ENCODE assay signal across 16 cellular contexts in the genomic region with DNA sequence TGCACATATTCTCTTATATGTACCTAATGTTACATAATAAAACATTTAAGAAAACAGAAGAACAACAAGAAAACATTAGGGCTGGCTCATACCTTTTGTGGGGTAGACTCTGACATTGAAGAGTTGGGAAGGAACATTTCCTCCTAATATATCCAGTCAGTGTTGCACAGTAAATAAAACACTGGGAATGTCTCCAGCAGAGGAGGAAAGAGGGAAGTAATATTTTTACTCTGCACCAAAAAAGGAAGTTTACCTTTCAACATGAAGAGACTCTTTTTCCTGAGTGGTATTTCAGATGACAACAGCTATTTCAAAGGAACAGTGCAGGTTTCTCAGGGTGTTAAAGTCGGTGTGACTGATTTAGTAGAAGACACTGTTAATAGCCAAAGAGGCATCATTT. TPM values are rescaled to one million over a fixed set of nuclear protein-coding genes. Genes with fewer than 3 reads are reported as not detected.
DNase-seq lines count a peak whose midpoint lies in the region; ATAC-seq and TF ChIP-seq lines count a peak whose summit lies in the region.
"Had no signal": no experiment of that assay in that cellular context is flagged by ENCODE, and none has a peak within 500 bp of the region (broad histone marks: within the 10 kb centered on the region; RNA-seq: fewer than 3 reads in every experiment).

No MANE protein-coding gene starts in this region.

- H3K27ac ChIP-seq in IMR-90 (ENCODE audit: insufficient read depth, low read length) (no peak overlapping the region), left lung (peak overlapping the region; percentile 28 to 56), substantia nigra (ENCODE audit: low read depth, low read length, poor library complexity, severe bottlenecking) (peak overlapping the region; percentile 91)
- H3K27ac ChIP-seq: foreskin keratinocyte, GM23248 had no signal

- H4K20me1 ChIP-seq in IMR-90 (ENCODE audit: insufficient read depth, low read length) = peaks cover 80% of the 10 kb centered on the region

- no peak overlapping the region for H2AK9ac ChIP-seq in IMR-90 (replicated peaks; ENCODE audit: low read depth, low read length, poor library complexity)

- no peak overlapping the region for H4K5ac ChIP-seq in IMR-90 (ENCODE audit: low read depth, low read length)

- no peak overlapping the region for H4K91ac ChIP-seq in IMR-90 (ENCODE audit: insufficient read depth, low read depth, low read length)

- CTCF ChIA-PET in IMR-90 (lab: Yijun Ruan, JAX) = no interaction called here

- DNase-seq in IMR-90 (no peak), SKM-1 treated with dmso at 0.1 percent for 144 hours (lab: John Stamatoyannopoulos, UW; ENCODE audit: unreplicated experiment) (peak; percentile 50), left lung (no peak), substantia nigra (lab: John Stamatoyannopoulos, UW) (no peak), GM19240 (ENCODE audit: insufficient read length, low spot score) (no peak)
- DNase-seq in stimulated activated CD4-positive, alpha-beta T cell treated with anti-CD3 and anti-CD28 coated beads, Interleukin-4, amount 100 ng/mL, for 4 hours = no peak
- no peak for DNase-seq in activated naive CD4-positive, alpha-beta T cell treated with anti-CD3 and anti-CD28 coated beads, Interleukin-2, amount 50 U/mL, for 16 hours
- DNase-seq: activated naive CD4-positive, alpha-beta T cell; CD8-positive, alpha-beta memory T cell; foreskin keratinocyte; GM23248; NCI-H1436 treated with DMSO at 0.1 percent for 48 hours; NCI-H446; trophoblast cell had no signal

- H3K4me3 ChIP-seq in IMR-90 (ENCODE audit: insufficient read depth, low read depth, low read length) = no peak overlapping the region
- no peak overlapping the region for H3K4me3 ChIP-seq in left lung
- H3K4me3 ChIP-seq: GM23248 had no signal

- H3K27me3 ChIP-seq in IMR-90 (ENCODE audit: control insufficient read depth, insufficient read depth, low read length) (no peaks in the 10 kb centered on the region), left lung (no peaks in the 10 kb centered on the region)
- H3K27me3 ChIP-seq: foreskin keratinocyte had no signal

- H3K4ac ChIP-seq in IMR-90 (ENCODE audit: low read depth, low read length) = no peak overlapping the region

- 0 out of 2 replicates have a peak overlapping the region, but pooled peaks have one; percentile 25 for H3K23ac ChIP-seq in IMR-90 (ENCODE audit: low read depth, low read length)

- H3K9me1 ChIP-seq in IMR-90 (ENCODE audit: insufficient read depth, low read length) = peaks cover 33% of the 10 kb centered on the region

- intact Hi-C loops in IMR-90 (cut with micrococcal nuclease) (no loop called here), left lung (cut with DNase I) (no loop called here)

- no peak overlapping the region for H3K18ac ChIP-seq in IMR-90 (ENCODE audit: low read depth, low read length)

- H3K4me2 ChIP-seq in IMR-90 (ENCODE audit: low read depth, low read length) = no peak overlapping the region

- in situ Hi-C loops in IMR-90 (cut with MboI; ENCODE audit: low sequenced_read_pairs) = no loop called here

- peaks cover 7% of the 10 kb centered on the region for H3K36me3 ChIP-seq in IMR-90 (ENCODE audit: control insufficient read depth, insufficient read depth, low read length)
- H3K36me3 ChIP-seq in left lung = no peaks in the 10 kb centered on the region

- no peak overlapping the region for H3K14ac ChIP-seq in IMR-90 (replicated peaks; ENCODE audit: low read depth, low read length)

- BruUV-seq in IMR-90 (replicated peaks; lab: Mats Ljungman, UMichigan) = no TSS peak

- no peak overlapping the region for H3K56ac ChIP-seq in IMR-90 (ENCODE audit: extremely low read depth, insufficient read depth, low read length)

- no peak overlapping the region for H4K8ac ChIP-seq in IMR-90 (ENCODE audit: low read depth in 2 of 2, low read length in 2 of 2)

- TF ChIP-seq CTCF in IMR-90 (conservative IDR thresholded peaks at IDR 0.05; ENCODE audit: low read depth, low read length) (no peak), left lung (IDR thresholded peaks at IDR 0.05) (no peak)

- no peak overlapping the region for H3K9ac ChIP-seq in IMR-90 (ENCODE audit: low read depth, low read length)
- H3K9ac ChIP-seq: GM23248 had no signal

- TF ChIP-seq RAD21 in IMR-90 (IDR thresholded peaks at IDR 0.05; ENCODE audit: low read length) = no peak

- no peak overlapping the region for H2BK20ac ChIP-seq in IMR-90 (ENCODE audit: low read depth, low read length)

- H3K9me3 ChIP-seq in IMR-90 (ENCODE audit: control insufficient read depth, insufficient read depth, low read length) = no peaks in the 10 kb centered on the region
- H3K9me3 ChIP-seq in left lung = no peaks in the 10 kb centered on the region

- no peak overlapping the region for H2AFZ ChIP-seq in IMR-90 (replicated peaks; ENCODE audit: low read length, poor library complexity)
- H2AFZ ChIP-seq: GM23248 had no signal

- H3K79me1 ChIP-seq in IMR-90 (ENCODE audit: low read depth in 1 of 2, low read length in 2 of 2) = peaks cover 57 to 88% of the 10 kb centered on the region in 2 experiments

- TF ChIP-seq POLR2A in IMR-90 (IDR thresholded peaks at IDR 0.05; ENCODE audit: low read depth, low read length) = no peak

- POLR2A ChIA-PET in IMR-90 (lab: Charles Lee; ENCODE audit: unreplicated experiment) = no interaction called here

- ATAC-seq in IMR-90 (ENCODE audit: low read depth) (no peak), left lung (peak; percentile 79), GM18520 (IDR thresholded peaks at IDR 0.05; ENCODE audit: unreplicated experiment) (no peak)
- ATAC-seq: foreskin keratinocyte, SK-N-SH treated with all-trans-retinoic acid at 6 μM for 48 hours had no signal

- WGBS in IMR-90 (ENCODE audit: extremely low coverage in 2 of 2, insufficient read length in 1 of 2), 2 experiments = no CpG with 5 or more reads among the region's 1 CpG

- no peak overlapping the region for H2BK120ac ChIP-seq in IMR-90 (ENCODE audit: low read depth, low read length)

- dilution Hi-C loops in IMR-90 (cut with HindIII; ENCODE audit: low sequenced_read_pairs, unreplicated experiment) = no loop called here

- no peak overlapping the region for H2BK15ac ChIP-seq in IMR-90 (ENCODE audit: low read depth, low read length)

- H2BK5ac ChIP-seq in IMR-90 (ENCODE audit: low read depth, low read length, poor library complexity, severe bottlenecking) = no peak overlapping the region

- H2AK5ac ChIP-seq in IMR-90 (ENCODE audit: low read depth, low read length) = no peak overlapping the region

- H3K4me1 ChIP-seq in IMR-90 (ENCODE audit: control insufficient read depth, insufficient read depth, low read length) = peaks cover 20% of the 10 kb centered on the region
- H3K4me1 ChIP-seq in left lung = peaks cover 36 to 54% of the 10 kb centered on the region in 2 donors

TF ChIP-seq in IMR-90, 13 proteins besides CTCF, POLR2A, EP300 and RAD21:
- TF ChIP-seq BHLHE40 (IDR thresholded peaks at IDR 0.05; ENCODE audit: low read depth, low read length) (no peak), MAFK (IDR thresholded peaks at IDR 0.05; ENCODE audit: low read depth, low read length) (no peak), SMC3 (IDR thresholded peaks at IDR 0.05; ENCODE audit: low read depth, low read length) (no peak)
- TF ChIP-seq, protein P1, sequence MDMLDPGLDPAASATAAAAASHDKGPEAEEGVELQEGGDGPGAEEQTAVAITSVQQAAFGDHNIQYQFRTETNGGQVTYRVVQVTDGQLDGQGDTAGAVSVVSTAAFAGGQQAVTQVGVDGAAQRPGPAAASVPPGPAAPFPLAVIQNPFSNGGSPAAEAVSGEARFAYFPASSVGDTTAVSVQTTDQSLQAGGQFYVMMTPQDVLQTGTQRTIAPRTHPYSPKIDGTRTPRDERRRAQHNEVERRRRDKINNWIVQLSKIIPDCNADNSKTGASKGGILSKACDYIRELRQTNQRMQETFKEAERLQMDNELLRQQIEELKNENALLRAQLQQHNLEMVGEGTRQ (IDR thresholded peaks at IDR 0.05; ENCODE audit: low read depth, low read length) = no peak

RNA-seq across cellular contexts. Expression of a gene that starts 31.9 kb away (rescaled TPM):
- total RNA-seq in IMR-90 (2012; rRNA removed) (14.9 and 19.4 TPM in 2 replicates), left lung (10 to 100 TPM; 43.3 to 49.1 TPM)
- 25.3 and 28.0 TPM in 2 replicates for polyA plus RNA-seq in IMR-90 (2012; rRNA removed)
- 23.7 and 47.8 TPM in 2 replicates for polyA plus RNA-seq in IMR-90 (2012; cell fraction: cytosol; rRNA removed)
- 84.7 and 99.7 TPM in 2 replicates for polyA plus RNA-seq in IMR-90 (2012; cell fraction: nucleus; rRNA removed; ENCODE audit: low replicate concordance)
